In the genomic region with DNA sequence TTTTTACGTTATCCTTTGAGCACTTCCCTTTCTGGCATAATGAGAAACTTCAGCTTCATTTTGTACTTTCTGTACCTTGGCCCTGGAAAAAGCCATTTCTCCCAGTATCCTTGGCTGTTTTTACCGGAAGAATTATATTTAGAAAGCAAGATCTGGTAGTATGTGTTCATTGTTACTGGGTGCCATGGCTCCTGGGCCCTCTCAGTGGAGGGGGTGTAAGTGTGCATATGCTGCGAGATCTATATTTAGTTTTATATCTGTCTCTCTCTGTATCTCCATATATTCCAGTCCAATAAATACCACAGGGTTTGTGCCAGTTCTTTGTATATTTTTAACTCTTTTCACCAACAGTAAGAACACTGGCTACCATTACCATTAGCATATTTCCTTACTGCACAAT, we compare ENCODE assay signal across 27 cellular contexts. TPM values are rescaled to one million over a fixed set of nuclear protein-coding genes. Genes with fewer than 3 reads are reported as not detected.
DNase-seq lines count a peak whose midpoint lies in the region; ATAC-seq, FAIRE-seq and TF ChIP-seq lines count a peak whose summit lies in the region.
"Had no signal": no experiment of that assay in that cellular context is flagged by ENCODE, and none has a peak within 500 bp of the region (broad histone marks: within the 10 kb centered on the region; RNA-seq: fewer than 3 reads in every experiment).

No MANE protein-coding gene starts in this region.

- peaks cover 12% of the 10 kb centered on the region for H3K27me3 Mint-ChIP-seq in neural progenitor cell (ENCODE audit: insufficient read depth, low read depth)

- H3K4me1 Mint-ChIP-seq in neural progenitor cell = no peaks in the 10 kb centered on the region
- H3K4me1 Mint-ChIP-seq: CD14-positive monocyte; CD8-positive, alpha-beta memory T cell; H9 had no signal

- H3K27ac ChIP-seq in right atrium auricular region (no peak overlapping the region), cingulate gyrus (ENCODE audit: low read depth, low read length) (peak overlapping the region; percentile 19), kidney (ENCODE audit: low read depth in 2 of 2, low read length in 2 of 2) (no peak overlapping the region), neural progenitor cell (no peak overlapping the region)
- H3K27ac ChIP-seq: A549; BLaER1 treated with 17β-estradiol and CSF1 and Interleukin-3, amounts not matched to agents 10 nM and 100 nM had no signal

- no peaks in the 10 kb centered on the region for H3F3A ChIP-seq in neural progenitor cell (ENCODE audit: low read depth)

- DNase-seq in Right ventricle myocardium superior = no peak
- DNase-seq in right atrium auricular region (ENCODE audit: low spot score) = no peak
- peak; percentile 6 for DNase-seq in kidney
- DNase-seq in superior temporal gyrus (ENCODE audit: extremely low spot score) = peak; percentile 38
- DNase-seq in activated CD4-positive, alpha-beta T cell treated with anti-CD3 and anti-CD28 coated beads, Interleukin-2, amount 50 U/mL, for 1 hour = no peak
- DNase-seq in neural progenitor cell (ENCODE audit: low spot score) = no peak
- DNase-seq: 8988T; ACHN; AML-193; BE2C; CD4-positive, alpha-beta T cell; CD8-positive, alpha-beta memory T cell; DMS 273 treated with DMSO at 0.1 percent for 48 hours; DMS79; EL; GDM1; H9 had no signal

- H3K36me3 ChIP-seq in right atrium auricular region = no peaks in the 10 kb centered on the region
- no peaks in the 10 kb centered on the region for H3K36me3 ChIP-seq in kidney (ENCODE audit: control insufficient read depth in 1 of 2, insufficient read depth in 2 of 2, low read length in 2 of 2)
- no peaks in the 10 kb centered on the region for H3K36me3 ChIP-seq in neural progenitor cell
- H3K36me3 ChIP-seq: BE2C; BLaER1 treated with 17β-estradiol and CSF1 and Interleukin-3, amounts not matched to agents 10 nM and 100 nM had no signal

- no peak overlapping the region for H2AFZ ChIP-seq in neural progenitor cell (replicated peaks)
- H2AFZ ChIP-seq: GM23338 had no signal

- H4K20me1 ChIP-seq in neural progenitor cell (ENCODE audit: low read depth) = no peaks in the 10 kb centered on the region
- H4K20me1 ChIP-seq: BLaER1 treated with 17β-estradiol and CSF1 and Interleukin-3, amounts not matched to agents 10 nM and 100 nM had no signal

- H3K4me3 Mint-ChIP-seq in neural progenitor cell = no peak overlapping the region
- H3K4me3 Mint-ChIP-seq: CD14-positive monocyte; CD4-positive, alpha-beta T cell; CD8-positive, alpha-beta memory T cell; GM23338; H9 had no signal

- TF ChIP-seq CTCF in right atrium auricular region (IDR thresholded peaks at IDR 0.05) = no peak
- no peak for TF ChIP-seq CTCF in kidney (IDR thresholded peaks at IDR 0.05; ENCODE audit: borderline replicate concordance, extremely low read depth, insufficient read depth)
- no peak for TF ChIP-seq CTCF in neural progenitor cell (IDR thresholded peaks at IDR 0.05)

- H3K9me3 Mint-ChIP-seq in neural progenitor cell = peaks cover 18% of the 10 kb centered on the region

- no peaks in the 10 kb centered on the region for H3K79me2 ChIP-seq in neural progenitor cell (ENCODE audit: low read depth)

- H3K4me2 ChIP-seq in neural progenitor cell = no peak overlapping the region
- H3K4me2 ChIP-seq: A549; BLaER1 treated with 17β-estradiol and CSF1 and Interleukin-3, amounts not matched to agents 10 nM and 100 nM; GM23338 had no signal

- H3K27ac Mint-ChIP-seq in neural progenitor cell = no peak overlapping the region
- H3K27ac Mint-ChIP-seq: CD14-positive monocyte; CD4-positive, alpha-beta T cell; CD8-positive, alpha-beta memory T cell; GM23338 had no signal

- peaks cover 0 to under 1% of the 10 kb centered on the region in 2 donors for H3K4me1 ChIP-seq in right atrium auricular region
- H3K4me1 ChIP-seq in kidney (ENCODE audit: control insufficient read depth in 1 of 2, insufficient read depth in 1 of 2, low read depth in 1 of 2, low read length in 2 of 2) = no peaks in the 10 kb centered on the region
- H3K4me1 ChIP-seq in neural progenitor cell = no peaks in the 10 kb centered on the region
- H3K4me1 ChIP-seq: BE2C had no signal

- ATAC-seq in Right ventricle myocardium superior (ENCODE audit: poor library complexity) = peak; percentile 67
- ATAC-seq: A549, GM23338, HCT116 had no signal

- H3K9ac ChIP-seq in kidney (ENCODE audit: low read length in 2 of 2) (no peak overlapping the region), neural progenitor cell (no peak overlapping the region)
- H3K9ac ChIP-seq: BLaER1 treated with 17β-estradiol and CSF1 and Interleukin-3, amounts not matched to agents 10 nM and 100 nM had no signal

- H3K27me3 ChIP-seq in right atrium auricular region (no peaks in the 10 kb centered on the region), neural progenitor cell (no peaks in the 10 kb centered on the region)
- H3K27me3 ChIP-seq: BE2C; BLaER1 treated with 17β-estradiol and CSF1 and Interleukin-3, amounts not matched to agents 10 nM and 100 nM had no signal

- no peaks in the 10 kb centered on the region for H3K36me3 Mint-ChIP-seq in neural progenitor cell
- H3K36me3 Mint-ChIP-seq: CD14-positive monocyte; CD8-positive, alpha-beta memory T cell had no signal

- intact Hi-C loops in Right ventricle myocardium superior (cut with DNase I) (no loop called here), kidney (cut with DNase I) (no loop called here)

- H3K9me3 ChIP-seq in right atrium auricular region (peaks cover 0 to 11% of the 10 kb centered on the region in 2 donors), kidney (ENCODE audit: control insufficient read depth in 1 of 2, low read length in 2 of 2) (peaks cover 0 to 5% of the 10 kb centered on the region in 2 donors), neural progenitor cell (ENCODE audit: low read depth) (no peaks in the 10 kb centered on the region)

- FAIRE-seq in kidney (lab: Jason Lieb, UNC) = no peak
- FAIRE-seq: A549, D721Med, GM12891, GM18507 had no signal

- H3K4me3 ChIP-seq in right atrium auricular region = no peak overlapping the region
- no peak overlapping the region for H3K4me3 ChIP-seq in kidney (ENCODE audit: low read length in 2 of 2)
- H3K4me3 ChIP-seq in neural progenitor cell = no peak overlapping the region
- H3K4me3 ChIP-seq: A549; BLaER1 treated with 17β-estradiol and CSF1 and Interleukin-3, amounts not matched to agents 10 nM and 100 nM; GM23338 had no signal

RNA-seq across cellular contexts. Expression of a gene that starts 17.7 kb away (rescaled TPM):
- total RNA-seq in Right ventricle myocardium superior (not detected), right atrium auricular region (not detected), kidney (2.2 TPM), neural progenitor cell (ENCODE audit: low replicate concordance) (0.71 TPM in 1 of 2 replicates, not detected in the other)
- 2.6 TPM for polyA plus RNA-seq in kidney (ENCODE audit: insufficient read depth, low read depth, low replicate concordance)
- total RNA-seq: CD4-positive, alpha-beta T cell; CD8-positive, alpha-beta memory T cell; H4 had no signal
- polyA plus RNA-seq: CD14-positive monocyte; CD8-positive, alpha-beta memory T cell had no signal

Comparison
In these comparisons a context has a peak if more than half of its experiments do, and no peak if none do; other contexts are left out.
1. DNase-seq: peak in kidney (single experiment) and superior temporal gyrus (single experiment); none in Right ventricle myocardium superior (single experiment), right atrium auricular region (single experiment), activated CD4-positive, alpha-beta T cell treated with anti-CD3 and anti-CD28 coated beads, Interleukin-2, amount 50 U/mL, for 1 hour (single experiment) and neural progenitor cell (single experiment).